In the genomic region with DNA sequence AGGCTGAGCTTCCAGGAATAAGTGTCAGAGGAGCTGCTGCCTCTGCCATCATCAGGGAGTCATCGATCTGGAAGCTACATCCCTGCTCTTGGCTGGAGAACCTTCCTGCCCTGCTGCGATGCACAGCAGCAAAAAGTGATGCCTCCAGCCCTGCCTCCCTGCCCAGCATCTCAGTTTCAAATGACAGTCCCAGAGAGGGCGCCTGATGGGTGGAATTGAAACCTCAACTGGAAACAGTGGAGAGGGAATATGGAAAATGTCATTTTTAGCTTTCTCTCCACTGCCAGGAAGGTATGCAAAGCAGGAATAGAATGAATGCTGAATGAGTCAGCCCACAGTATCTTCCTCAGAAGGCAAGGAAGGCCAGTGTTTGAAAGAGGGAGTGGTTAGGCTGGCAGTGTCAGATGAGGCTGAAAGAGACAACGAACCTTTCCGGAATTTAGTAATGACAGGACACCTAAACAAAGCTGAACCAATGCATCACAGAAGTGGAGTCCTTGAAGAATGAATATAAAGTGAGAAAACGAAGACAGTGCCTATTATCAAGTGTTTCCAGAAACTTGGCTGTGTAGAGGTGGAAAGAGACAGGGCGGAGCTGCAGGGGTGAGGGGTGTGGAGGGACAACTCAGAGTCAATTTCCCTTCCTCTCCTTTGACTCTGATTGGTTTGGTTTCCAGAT, we compare ENCODE assay signal across 9 cellular contexts.
DNase-seq lines count a peak whose midpoint lies in the region; TF ChIP-seq lines count a peak whose summit lies in the region.
"Had no signal": no experiment of that assay in that cellular context is flagged by ENCODE, and none has a peak within 500 bp of the region (broad histone marks: within the 10 kb centered on the region; RNA-seq: fewer than 3 reads in every experiment).

No MANE protein-coding gene starts in this region.

- no CpG with 5 or more reads among the region's 7 CpGs for WGBS in H9 (ENCODE audit: extremely low coverage, insufficient read length, low lambda C conversion rate)

- H2BK5ac ChIP-seq in H9 (ENCODE audit: insufficient read length, low read length), result no peak overlapping the region

- DNase-seq in 8988T, result peak; percentile 59
- DNase-seq in SW480 (ENCODE audit: low spot score), result peak; percentile 71
- DNase-seq in hepatic stellate cell (ENCODE audit: low spot score), result peak; percentile 80
- DNase-seq in DMS153 treated with DMSO at 0.1 percent for 48 hours (lab: John Stamatoyannopoulos, UW; ENCODE audit: unreplicated experiment), result no peak
- DNase-seq in immature natural killer cell, result no peak
- no peak for DNase-seq in SHP77 treated with DMSO at 0.1 percent for 48 hours (lab: John Stamatoyannopoulos, UW)
- DNase-seq in H9, result no peak

- H3K27me3 Mint-ChIP-seq in immature natural killer cell (ENCODE audit: low read depth in 3 of 3), result peaks cover 2 to 9% (median 6%) of the 10 kb centered on the region in 3 donors
- peaks cover under 1% of the 10 kb centered on the region for H3K27me3 Mint-ChIP-seq in H9 (ENCODE audit: low read depth)

- no peak overlapping the region for H3K23ac ChIP-seq in H9 (ENCODE audit: insufficient read length, low read depth, low read length)

- no peak overlapping the region for H2AFZ ChIP-seq in H9 (ENCODE audit: low read length)

- no peaks in the 10 kb centered on the region for H3K4me1 ChIP-seq in HEK293 (ENCODE audit: control insufficient read depth, insufficient read depth, low read length)
- H3K4me1 ChIP-seq in H9 (ENCODE audit: insufficient read depth, low read length), result peaks cover 7% of the 10 kb centered on the region; the same call in 1 of the 2 replicates

- H3K4me3 Mint-ChIP-seq in immature natural killer cell (no peak overlapping the region), H9 (no peak overlapping the region)

- H3K36me3 Mint-ChIP-seq in immature natural killer cell (no peaks in the 10 kb centered on the region), H9 (ENCODE audit: insufficient read depth in 1 of 3, low read depth in 3 of 3) (peaks cover 4 to 20% (median 5%) of the 10 kb centered on the region in 3 experiments; a peak in 6 of 7 replicates)

- H4K20me1 ChIP-seq in H9 (ENCODE audit: control insufficient read depth, insufficient read depth, insufficient read length), result no peaks in the 10 kb centered on the region

- H3K27ac Mint-ChIP-seq in immature natural killer cell (no peak overlapping the region), H9 (0 out of 7 replicates have a peak overlapping the region, but pooled peaks of 1 of the 3 experiments have one; percentile 9)

- H3K27ac ChIP-seq in HEK293 (ENCODE audit: extremely low read depth, low read depth, low read length), result no peak overlapping the region
- H3K27ac ChIP-seq in H9 (ENCODE audit: insufficient read length, low read depth, low read length), result no peak overlapping the region
- H3K27ac ChIP-seq: C4-2B had no signal

- POLR2A ChIA-PET in HEK293 (lab: Yijun Ruan, JAX), result no interaction called here

- H2AK5ac ChIP-seq in H9 (ENCODE audit: insufficient read length, low read length), result no peak overlapping the region

- H3K56ac ChIP-seq in H9 (ENCODE audit: insufficient read length, low read depth, low read length), result no peak overlapping the region

- H2BK120ac ChIP-seq in H9 (ENCODE audit: low read depth, low read length, poor library complexity, severe bottlenecking), result no peak overlapping the region

- H3K9me3 ChIP-seq in HEK293 (ENCODE audit: control insufficient read depth, insufficient read depth, low read depth, low read length) (no peaks in the 10 kb centered on the region), H9 (ENCODE audit: control insufficient read depth, low read depth, low read length) (no peaks in the 10 kb centered on the region)

- no peak overlapping the region for H3T11ph ChIP-seq in H9 (ENCODE audit: low read length)

- CTCF ChIA-PET in HEK293 (lab: Yijun Ruan, JAX), result no interaction called here

- H4K91ac ChIP-seq in H9 (ENCODE audit: insufficient read length, low read depth, low read length), result no peak overlapping the region

- no peak overlapping the region for H3K4me3 ChIP-seq in HEK293 (ENCODE audit: low read depth, low read length)

- H3K36me3 ChIP-seq in HEK293 (ENCODE audit: control insufficient read depth in 2 of 2, insufficient read depth in 1 of 2, low read length in 2 of 2), result no peaks in the 10 kb centered on the region

- H2BK20ac ChIP-seq in H9 (ENCODE audit: low read depth, low read length, poor library complexity, severe bottlenecking), result no peak overlapping the region

- H3K4me1 Mint-ChIP-seq in immature natural killer cell (no peaks in the 10 kb centered on the region), H9 (peaks cover 52% of the 10 kb centered on the region in 2 experiments)

- H3K9me3 Mint-ChIP-seq in immature natural killer cell (peaks cover 0 to 1% (median 0%) of the 10 kb centered on the region in 6 donors), H9 (peaks cover 10 to 11% of the 10 kb centered on the region in 2 experiments)

- H3K27me3 ChIP-seq in H9 (ENCODE audit: insufficient read depth, low read length), result no peaks in the 10 kb centered on the region; the same call in 1 of the 2 replicates

- no peaks in the 10 kb centered on the region for H3K23me2 ChIP-seq in H9 (ENCODE audit: insufficient read length, low read depth, low read length, poor library complexity, severe bottlenecking)

- no peak overlapping the region for H3K9ac ChIP-seq in H9 (ENCODE audit: extremely low read depth, insufficient read length, low read length)

- H4K5ac ChIP-seq in H9 (ENCODE audit: insufficient read length, low read depth, low read length), result no peak overlapping the region

- H3K4ac ChIP-seq in H9 (ENCODE audit: low read depth, low read length), result no peak overlapping the region

- H4K8ac ChIP-seq in H9 (replicated peaks; ENCODE audit: insufficient read length, low read depth, low read length), result no peak overlapping the region

- H2BK15ac ChIP-seq in H9 (ENCODE audit: low read depth, low read length), result no peak overlapping the region

- H3K18ac ChIP-seq in H9 (ENCODE audit: insufficient read length, low read depth, low read length), result no peak overlapping the region

- H3K79me2 ChIP-seq in H9 (ENCODE audit: insufficient read depth, low read length), result no peaks in the 10 kb centered on the region

- H3K14ac ChIP-seq in H9 (ENCODE audit: insufficient read depth, low read length), result no peak overlapping the region

- no peaks in the 10 kb centered on the region for H3K79me1 ChIP-seq in H9 (ENCODE audit: insufficient read depth, low read depth, low read length, poor library complexity, severe bottlenecking)

- no peak overlapping the region for H3K4me2 ChIP-seq in H9 (ENCODE audit: insufficient read depth, insufficient read length, low read length)

- TF ChIP-seq CTCF in HEK293 (tag by site-specific recombination; IDR thresholded peaks at IDR 0.05), result no peak
- TF ChIP-seq CTCF in H9 (conservative IDR thresholded peaks at IDR 0.05), result no peak

- no peak overlapping the region for H2BK12ac ChIP-seq in H9 (ENCODE audit: insufficient read length, low read depth, low read length)

TF ChIP-seq in HEK293, 187 proteins besides CTCF, POLR2A, EP300 and RAD21:
- no peak for TF ChIP-seq YY1 (tag by site-specific recombination; IDR thresholded peaks at IDR 0.05)
- TF ChIP-seq, protein P1, sequence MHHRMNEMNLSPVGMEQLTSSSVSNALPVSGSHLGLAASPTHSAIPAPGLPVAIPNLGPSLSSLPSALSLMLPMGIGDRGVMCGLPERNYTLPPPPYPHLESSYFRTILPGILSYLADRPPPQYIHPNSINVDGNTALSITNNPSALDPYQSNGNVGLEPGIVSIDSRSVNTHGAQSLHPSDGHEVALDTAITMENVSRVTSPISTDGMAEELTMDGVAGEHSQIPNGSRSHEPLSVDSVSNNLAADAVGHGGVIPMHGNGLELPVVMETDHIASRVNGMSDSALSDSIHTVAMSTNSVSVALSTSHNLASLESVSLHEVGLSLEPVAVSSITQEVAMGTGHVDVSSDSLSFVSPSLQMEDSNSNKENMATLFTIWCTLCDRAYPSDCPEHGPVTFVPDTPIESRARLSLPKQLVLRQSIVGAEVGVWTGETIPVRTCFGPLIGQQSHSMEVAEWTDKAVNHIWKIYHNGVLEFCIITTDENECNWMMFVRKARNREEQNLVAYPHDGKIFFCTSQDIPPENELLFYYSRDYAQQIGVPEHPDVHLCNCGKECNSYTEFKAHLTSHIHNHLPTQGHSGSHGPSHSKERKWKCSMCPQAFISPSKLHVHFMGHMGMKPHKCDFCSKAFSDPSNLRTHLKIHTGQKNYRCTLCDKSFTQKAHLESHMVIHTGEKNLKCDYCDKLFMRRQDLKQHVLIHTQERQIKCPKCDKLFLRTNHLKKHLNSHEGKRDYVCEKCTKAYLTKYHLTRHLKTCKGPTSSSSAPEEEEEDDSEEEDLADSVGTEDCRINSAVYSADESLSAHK (tag by site-specific recombination; IDR thresholded peaks at IDR 0.05), result peak; percentile 79

Comparison
In these comparisons a context has a peak if more than half of its experiments do, and no peak if none do; other contexts are left out.
1. DNase-seq: peak in 8988T (single experiment), SW480 (single experiment) and hepatic stellate cell (single experiment); none in DMS153 treated with DMSO at 0.1 percent for 48 hours (single experiment), immature natural killer cell (0 of 3), SHP77 treated with DMSO at 0.1 percent for 48 hours (single experiment) and H9 (single experiment).